20 cellular contexts compared by ENCODE assay signal in the genomic region with DNA sequence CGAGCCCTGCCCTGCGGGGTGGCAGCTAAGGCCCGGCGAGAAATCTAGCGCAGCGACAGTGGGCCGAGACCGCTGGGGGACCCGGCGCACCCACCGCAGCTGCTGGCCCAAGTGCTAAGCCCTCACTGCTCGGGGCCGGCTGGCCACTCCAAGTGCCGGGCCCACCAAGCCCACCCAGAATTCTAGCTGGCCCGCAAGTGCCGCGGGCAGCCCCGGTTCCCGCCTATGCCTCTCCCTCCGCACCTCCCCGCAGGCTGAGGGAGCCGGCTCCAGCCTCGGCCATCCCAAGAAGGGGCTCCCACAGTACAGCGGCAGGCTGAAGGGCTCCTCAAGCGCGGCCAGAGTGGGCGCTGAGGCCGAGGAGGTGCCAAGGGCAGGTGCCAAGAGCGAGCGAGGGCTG. TPM values are rescaled to one million over a fixed set of nuclear protein-coding genes. Genes with fewer than 3 reads are reported as not detected.
"Had no signal": no experiment of that assay in that cellular context is flagged by ENCODE, and none has a peak within 500 bp of the region (broad histone marks: within the 10 kb centered on the region; RNA-seq: fewer than 3 reads in every experiment).

No MANE protein-coding gene starts in this region.

- H3K4me3 Mint-ChIP-seq: immature natural killer cell had no signal

- H3K4me1 Mint-ChIP-seq: immature natural killer cell had no signal

- H3K27ac ChIP-seq: coronary artery, dorsolateral prefrontal cortex, esophagus muscularis mucosa, foreskin keratinocyte, gastroesophageal sphincter, heart left ventricle, hepatocyte, left lung, lower lobe of right lung had no signal

- H3K4me3 ChIP-seq: coronary artery, dorsolateral prefrontal cortex, esophagus muscularis mucosa, gastroesophageal sphincter, heart left ventricle, hepatocyte, left lung, lower lobe of right lung had no signal

- H3K9me3 ChIP-seq: esophagus muscularis mucosa, gastroesophageal sphincter, heart left ventricle, lower lobe of right lung had no signal

- H3K36me3 ChIP-seq: esophagus muscularis mucosa, gastroesophageal sphincter, heart left ventricle, left lung, lower lobe of right lung had no signal

- H3K36me3 Mint-ChIP-seq: immature natural killer cell had no signal

- H3K27ac Mint-ChIP-seq: immature natural killer cell had no signal

- H3K27me3 ChIP-seq: esophagus muscularis mucosa, foreskin keratinocyte, gastroesophageal sphincter, heart left ventricle, hepatocyte, left lung had no signal

- H3K4me1 ChIP-seq: esophagus muscularis mucosa, foreskin keratinocyte, gastroesophageal sphincter, heart left ventricle, left lung, lower lobe of right lung had no signal

- H2AFZ ChIP-seq: hepatocyte had no signal

- H3K4me2 ChIP-seq: hepatocyte had no signal

- ATAC-seq: foreskin keratinocyte, gastroesophageal sphincter, heart left ventricle, left cardiac atrium, left lung, left ventricle myocardium superior, lower lobe of right lung had no signal

- DNase-seq: cerebellar nuclear complex; dermis blood vessel endothelial cell; dorsolateral prefrontal cortex; effector CD4-positive, alpha-beta T cell; effector memory CD4-positive, alpha-beta T cell; foreskin keratinocyte; heart left ventricle; hypothalamus; immature natural killer cell; islet precursor cell; left cardiac atrium; left ventricle myocardium superior; lower lobe of right lung; mesendoderm; midbrain had no signal

- H3K79me2 ChIP-seq: hepatocyte had no signal

RNA-seq across cellular contexts. Expression of a gene that starts 55.2 kb away (rescaled TPM):
- polyA plus RNA-seq: immature natural killer cell had no signal
